18 cellular contexts compared by ENCODE assay signal in genomic region chr1:192905049-192905448, GRCh38.
DNase-seq lines count a peak whose midpoint lies in the region; ATAC-seq, FAIRE-seq and TF ChIP-seq lines count a peak whose summit lies in the region.
"Had no signal": no experiment of that assay in that cellular context is flagged by ENCODE, and none has a peak within 500 bp of the region (broad histone marks: within the 10 kb centered on the region; RNA-seq: fewer than 3 reads in every experiment).

No MANE protein-coding gene starts in this region.

- H3K27me3 ChIP-seq in breast epithelium (no peaks in the 10 kb centered on the region), keratinocyte (ENCODE audit: control insufficient read depth, extremely low read depth, insufficient read depth, low read length) (no peaks in the 10 kb centered on the region), suprapubic skin (no peaks in the 10 kb centered on the region), aorta (ENCODE audit: control insufficient read depth in 1 of 2, insufficient read depth in 2 of 2, low read length in 1 of 2) (no peaks in the 10 kb centered on the region)
- H3K27me3 ChIP-seq: gastrocnemius medialis had no signal

- DNase-seq in MCF 10A (ENCODE audit: unreplicated experiment) (peak; percentile 51), breast epithelium (ENCODE audit: low spot score in 2 of 2) (no peak), chondrocyte (ENCODE audit: low spot score) (no peak), keratinocyte (ENCODE audit: low read depth, low spot score) (no peak), suprapubic skin (ENCODE audit: low spot score in 2 of 2) (no peak), aorta (no peak), SIG-M5 treated with dmso at 0.1 percent for 504 hours (lab: John Stamatoyannopoulos, UW; ENCODE audit: unreplicated experiment) (no peak)
- DNase-seq: activated CD8-positive, alpha-beta memory T cell treated with anti-CD3 and anti-CD28 coated beads for 24 hours; activated effector memory CD4-positive, alpha-beta T cell treated with anti-CD3 and anti-CD28 coated beads, Interleukin-2, amount 50 U/mL, for 16 hours; effector CD4-positive, alpha-beta T cell; gastrocnemius medialis; MM.1S; NCI-H2081; NCI-H524; small intestine had no signal

- H3K9me1 ChIP-seq in keratinocyte (ENCODE audit: control insufficient read depth, extremely low read depth, insufficient read depth, low read length): no peaks in the 10 kb centered on the region

- ATAC-seq in aorta (ENCODE audit: low FRiP score): no peak
- no peak for ATAC-seq in GM19351 (IDR thresholded peaks at IDR 0.05; ENCODE audit: unreplicated experiment)
- ATAC-seq: gastrocnemius medialis, WTC11 had no signal

- H3K27ac ChIP-seq in breast epithelium (no peak overlapping the region), keratinocyte (ENCODE audit: control insufficient read depth, insufficient read depth, low read length) (peak overlapping the region; percentile 55), suprapubic skin (peak overlapping the region; percentile 44), aorta (ENCODE audit: low read depth in 1 of 2, low read length in 2 of 2) (no peak overlapping the region)
- H3K27ac ChIP-seq: gastrocnemius medialis had no signal

- H3K9me3 ChIP-seq in breast epithelium (no peaks in the 10 kb centered on the region), keratinocyte (ENCODE audit: control insufficient read depth, low read depth, low read length) (no peaks in the 10 kb centered on the region), suprapubic skin (no peaks in the 10 kb centered on the region), aorta (ENCODE audit: control insufficient read depth, low read length) (no peaks in the 10 kb centered on the region)
- H3K9me3 ChIP-seq: gastrocnemius medialis had no signal

- H3K27me3 Mint-ChIP-seq in MCF 10A (ENCODE audit: insufficient read depth, unreplicated experiment) (no peaks in the 10 kb centered on the region), chondrocyte (ENCODE audit: low read depth) (no peaks in the 10 kb centered on the region)

- BruUV-seq in MCF 10A (replicated peaks; lab: Mats Ljungman, UMichigan): TSS peak; percentile 7

- intact Hi-C loops in MCF 10A (cut with micrococcal nuclease) (loop anchor here (5.0 kb wide), 2 partner anchors 73 to 112 kb away; no protein-coding TSS in a partner anchor), breast epithelium (cut with DNase I; ENCODE audit: low total_unique reads) (no loop called here), aorta (cut with DNase I) (loop anchor here in 1 of 2 donors (5.0 kb wide), 1 partner anchor 98 kb away; the partner anchor contains the start of gene RGS2)

- H3K4me1 Mint-ChIP-seq in MCF 10A (ENCODE audit: insufficient read depth, unreplicated experiment): peaks cover 66% of the 10 kb centered on the region
- peaks cover 59% of the 10 kb centered on the region for H3K4me1 Mint-ChIP-seq in chondrocyte (ENCODE audit: low read depth)
- H3K4me1 Mint-ChIP-seq: WTC11 had no signal

- POLR2A ChIA-PET in MCF 10A (lab: Yijun Ruan, JAX): interaction anchor here (0.6 to 10.8 kb wide), 22 partner anchors 9 to 414 kb away, joined by 3 to 421 read pairs (median 4); partner anchors contain the start of genes GLRX2, RGS2, RO60 and UCHL5

- FAIRE-seq in keratinocyte (lab: Jason Lieb, UNC): no peak
- FAIRE-seq: GM12892, small intestine had no signal

- dilution Hi-C loops in keratinocyte (cut with MboI; ENCODE audit: extremely low pct_ligation_motif_present, low sequenced_read_pairs): no loop called here

- TF ChIP-seq POLR2A in breast epithelium (IDR thresholded peaks at IDR 0.05) (no peak), suprapubic skin (IDR thresholded peaks at IDR 0.05) (no peak)

- H3K4me3 ChIP-seq in breast epithelium (no peak overlapping the region), keratinocyte (ENCODE audit: control insufficient read depth in 2 of 3, extremely low read depth in 1 of 3, insufficient read depth in 2 of 3, low read depth in 1 of 3, low read length in 3 of 3) (no peak overlapping the region), suprapubic skin (no peak overlapping the region), aorta (ENCODE audit: low read length in 2 of 2) (no peak overlapping the region)
- H3K4me3 ChIP-seq: gastrocnemius medialis had no signal

- CTCF ChIA-PET in MCF 10A (lab: Yijun Ruan, JAX): interaction anchor here (0.8 to 9.9 kb wide), 2 partner anchors 21 to 99 kb away, joined by 4 to 96 read pairs; partner anchors contain the start of gene RGS2

- no peaks in the 10 kb centered on the region for H3K4me1 ChIP-seq in breast epithelium
- H3K4me1 ChIP-seq in keratinocyte (ENCODE audit: control insufficient read depth, extremely low read depth, insufficient read depth, low read length): peaks cover 27% of the 10 kb centered on the region
- H3K4me1 ChIP-seq in suprapubic skin: peaks cover 15% of the 10 kb centered on the region
- H3K4me1 ChIP-seq in aorta (ENCODE audit: control insufficient read depth in 1 of 2, insufficient read depth in 2 of 2, low read length in 2 of 2): peaks cover 0 to 1% of the 10 kb centered on the region in 2 donors

- H4K20me1 ChIP-seq in keratinocyte (ENCODE audit: control insufficient read depth, extremely low read depth, insufficient read depth, low read length): no peaks in the 10 kb centered on the region

- H3K79me2 ChIP-seq in keratinocyte (ENCODE audit: control insufficient read depth, insufficient read depth, low read length): no peaks in the 10 kb centered on the region

- H2AFZ ChIP-seq in keratinocyte (ENCODE audit: control insufficient read depth, low read length): no peak overlapping the region

- peak overlapping the region; percentile 33 for H3K4me3 Mint-ChIP-seq in MCF 10A (ENCODE audit: unreplicated experiment)
- H3K4me3 Mint-ChIP-seq in chondrocyte (ENCODE audit: unreplicated experiment): no peak overlapping the region
- H3K4me3 Mint-ChIP-seq: WTC11 had no signal

- peak overlapping the region; percentile 92 for H3K27ac Mint-ChIP-seq in MCF 10A (ENCODE audit: low read depth, unreplicated experiment)
- peak overlapping the region; percentile 82 for H3K27ac Mint-ChIP-seq in chondrocyte (ENCODE audit: unreplicated experiment)
- H3K27ac Mint-ChIP-seq: WTC11 had no signal

- H3K9me3 Mint-ChIP-seq in MCF 10A (ENCODE audit: unreplicated experiment): no peaks in the 10 kb centered on the region
- no peaks in the 10 kb centered on the region for H3K9me3 Mint-ChIP-seq in chondrocyte (ENCODE audit: low read depth)

- no peak for TF ChIP-seq EP300 in suprapubic skin (IDR thresholded peaks at IDR 0.05)

- peak overlapping the region; percentile 26 for H3K9ac ChIP-seq in keratinocyte (ENCODE audit: control insufficient read depth, extremely low read depth, insufficient read depth, low read length)

- no peak for TF ChIP-seq CTCF in MCF 10A (IDR thresholded peaks at IDR 0.05; ENCODE audit: unreplicated experiment)
- no peak for TF ChIP-seq CTCF in breast epithelium (IDR thresholded peaks at IDR 0.05)
- no peak for TF ChIP-seq CTCF in chondrocyte (IDR thresholded peaks at IDR 0.05)
- TF ChIP-seq CTCF in keratinocyte (optimal IDR thresholded peaks at IDR 0.05 in 1 of 3, IDR thresholded peaks at IDR 0.05 in 1 of 3, conservative IDR thresholded peaks at IDR 0.05 in 1 of 3; ENCODE audit: extremely low read depth in 1 of 3, insufficient read depth in 2 of 3, low read length in 3 of 3): no peak
- TF ChIP-seq CTCF in suprapubic skin (IDR thresholded peaks at IDR 0.05): no peak

- no peaks in the 10 kb centered on the region for H3K36me3 ChIP-seq in breast epithelium
- H3K36me3 ChIP-seq in keratinocyte (ENCODE audit: control insufficient read depth in 2 of 2, extremely low read depth in 1 of 2, insufficient read depth in 2 of 2, low read length in 2 of 2): no peaks in the 10 kb centered on the region
- H3K36me3 ChIP-seq in suprapubic skin: no peaks in the 10 kb centered on the region
- H3K36me3 ChIP-seq in aorta (ENCODE audit: control insufficient read depth in 1 of 2, insufficient read depth in 2 of 2, low read length in 1 of 2): no peaks in the 10 kb centered on the region
- H3K36me3 ChIP-seq: gastrocnemius medialis had no signal

- peak overlapping the region; percentile 46 for H3K4me2 ChIP-seq in keratinocyte (ENCODE audit: control insufficient read depth, extremely low read depth, insufficient read depth, low read depth, low read length)

- peaks cover 11% of the 10 kb centered on the region for H3K36me3 Mint-ChIP-seq in MCF 10A (ENCODE audit: insufficient read depth, unreplicated experiment)
- no peaks in the 10 kb centered on the region for H3K36me3 Mint-ChIP-seq in chondrocyte (ENCODE audit: low read depth)
- H3K36me3 Mint-ChIP-seq: WTC11 had no signal

Comparison
In these comparisons a context has a peak if more than half of its experiments do, and no peak if none do; other contexts are left out.
1. H3K27ac ChIP-seq: peak in keratinocyte (single experiment) and suprapubic skin (single experiment); none in breast epithelium (0 of 2) and aorta (0 of 2).